ENCODE assay signal across 8 cellular contexts in genomic region chr1:54764132-54764921, GRCh38. TPM values are rescaled to one million over a fixed set of nuclear protein-coding genes. Genes with fewer than 3 reads are reported as not detected.
A peak's percentile ranks its signal among the peaks of the same experiment; 100 is the strongest.
DNase-seq lines count a peak whose midpoint lies in the region; ATAC-seq and TF ChIP-seq lines count a peak whose summit lies in the region.

Gene PARS2 (minus strand): TSS chr1:54764523. CDS start chr1:54759161, 5,362 bp downstream.

- H3K9ac ChIP-seq in BLaER1 (peak within 1 kb of the TSS; percentile 86), colonic mucosa (ENCODE audit: low read depth in 2 of 2, low read length in 2 of 2) (peak within 1 kb of the TSS; percentile 85 to 93)

- H3K4me1 ChIP-seq in BLaER1 (peaks cover 21% of the 10 kb centered on the region), colonic mucosa (no peaks in the 10 kb centered on the region)

- peak within 1 kb of the TSS; percentile 76 for H3K4me2 ChIP-seq in BLaER1

- H4K20me1 ChIP-seq in BLaER1 = no peaks in the 10 kb centered on the region

- peaks cover under 1% of the 10 kb centered on the region; the same call in 1 of the 2 replicates for H3K36me3 ChIP-seq in BLaER1
- H3K36me3 ChIP-seq in colonic mucosa = no peaks in the 10 kb centered on the region

- ATAC-seq in GM19324 (IDR thresholded peaks at IDR 0.05; ENCODE audit: low FRiP score, unreplicated experiment) (peak; percentile 98), HG03460 (IDR thresholded peaks at IDR 0.05; ENCODE audit: unreplicated experiment) (peak; percentile 95)

- DNase-seq in NCI-H524 treated with DMSO at 0.1 percent for 48 hours (lab: John Stamatoyannopoulos, UW) (peak; percentile 96), colonic mucosa (peak; percentile 96)
- peak; percentile 98 for DNase-seq in activated CD4-positive, alpha-beta T cell treated with anti-CD3 and anti-CD28 coated beads for 48 hours
- DNase-seq in stimulated activated CD4-positive, alpha-beta T cell treated with anti-CD3 and anti-CD28 coated beads, Interleukin-1b, Interleukin-23, amount 100 ng/mL, for 24 hours (ENCODE audit: low read depth in 4 of 4, low spot score in 1 of 4) = peak; percentile 91 to 96 (median 93)

- intact Hi-C loops in colonic mucosa (cut with DNase I) = no loop called here

- H3K9me3 ChIP-seq in BLaER1 (no peaks in the 10 kb centered on the region), colonic mucosa (no peaks in the 10 kb centered on the region)

- peak within 1 kb of the TSS; percentile 83 for H3K4me3 ChIP-seq in BLaER1
- peak within 1 kb of the TSS; percentile 88 for H3K4me3 ChIP-seq in colonic mucosa

- H3K27me3 ChIP-seq in BLaER1 (no peaks in the 10 kb centered on the region), colonic mucosa (no peaks in the 10 kb centered on the region), layer of hippocampus (ENCODE audit: control insufficient read depth, insufficient read depth, low read length) (no peaks in the 10 kb centered on the region)

- H3K27ac ChIP-seq in BLaER1 = peak within 1 kb of the TSS; percentile 84
- H3K27ac ChIP-seq in colonic mucosa = peak within 1 kb of the TSS; percentile 37
- H3K27ac ChIP-seq in layer of hippocampus (ENCODE audit: low read depth, low read length) = peak within 1 kb of the TSS; percentile 52

- TF ChIP-seq CTCF in colonic mucosa (IDR thresholded peaks at IDR 0.05) = no peak

RNA-seq across cellular contexts. Expression of gene PARS2, which starts in this region (rescaled TPM):
- 10 to 100 TPM; 11.1 to 11.2 TPM for total RNA-seq in colonic mucosa

Comparison
In these comparisons a context has a peak if more than half of its experiments do, and no peak if none do; other contexts are left out.
1. Peak in every context shown above with its lines: DNase-seq, ATAC-seq, H3K4me3 ChIP-seq and H3K27ac ChIP-seq.